22 cellular contexts compared by ENCODE assay signal in genomic region chr1:73980324-73981040, GRCh38.
DNase-seq lines count a peak whose midpoint lies in the region; ATAC-seq and TF ChIP-seq lines count a peak whose summit lies in the region.
"Had no signal": no experiment of that assay in that cellular context is flagged by ENCODE, and none has a peak within 500 bp of the region (broad histone marks: within the 10 kb centered on the region; RNA-seq: fewer than 3 reads in every experiment).

No MANE protein-coding gene starts in this region.

- H3K36me3 ChIP-seq in Caco-2 (ENCODE audit: control insufficient read depth, insufficient read depth, low read length), result no peaks in the 10 kb centered on the region
- H3K36me3 ChIP-seq: brain microvascular endothelial cell, HAP-1, heart right ventricle, thoracic aorta, WERI-Rb-1 had no signal

- CTCF ChIA-PET in Caco-2 (lab: Charles Lee), result no interaction called here

- no TSS peak for BruUV-seq in Caco-2 (replicated peaks; lab: Mats Ljungman, UMichigan)

- H3K9me3 Mint-ChIP-seq in Caco-2 (ENCODE audit: unreplicated experiment) (no peaks in the 10 kb centered on the region), nephron progenitor cell (no peaks in the 10 kb centered on the region)
- H3K9me3 Mint-ChIP-seq: activated CD4-positive, alpha-beta memory T cell treated with anti-CD3 and anti-CD28 coated beads, Interleukin-2, amount 10 ng/mL, durations not matched to agents 7 days and 5 days; activated T-cell treated with anti-CD3 and anti-CD28 coated beads, Interleukin-2, amount 50 U/mL, for 24 hours had no signal

- ATAC-seq in HG03175 (IDR thresholded peaks at IDR 0.05; ENCODE audit: unreplicated experiment) (no peak), GM18517 (IDR thresholded peaks at IDR 0.05; ENCODE audit: unreplicated experiment) (no peak)

- H3K4me1 ChIP-seq in Caco-2, result peaks cover 24% of the 10 kb centered on the region
- H3K4me1 ChIP-seq: HAP-1 had no signal

- no peaks in the 10 kb centered on the region for H3K36me3 Mint-ChIP-seq in Caco-2 (ENCODE audit: insufficient read depth, unreplicated experiment)
- H3K36me3 Mint-ChIP-seq in nephron progenitor cell (ENCODE audit: low read depth), result no peaks in the 10 kb centered on the region
- H3K36me3 Mint-ChIP-seq: activated naive CD8-positive, alpha-beta T cell; mesothelial cell of epicardium had no signal

- H3K27ac Mint-ChIP-seq in Caco-2 (ENCODE audit: unreplicated experiment), result peak overlapping the region; percentile 80
- no peak overlapping the region for H3K27ac Mint-ChIP-seq in nephron progenitor cell
- H3K27ac Mint-ChIP-seq: activated CD4-positive, alpha-beta memory T cell treated with anti-CD3 and anti-CD28 coated beads, Interleukin-2, amount 10 ng/mL, durations not matched to agents 7 days and 5 days; activated naive CD8-positive, alpha-beta T cell; activated T-cell treated with anti-CD3 and anti-CD28 coated beads, Interleukin-2, amount 50 U/mL, for 24 hours; mesothelial cell of epicardium had no signal

- no peak overlapping the region for H3K4me3 ChIP-seq in Caco-2 (ENCODE audit: low read depth, low read length)
- H3K4me3 ChIP-seq: HAP-1, heart right ventricle, skin epidermis, thoracic aorta had no signal

- H3K27me3 Mint-ChIP-seq in Caco-2 (ENCODE audit: insufficient read depth, unreplicated experiment) (no peaks in the 10 kb centered on the region), nephron progenitor cell (ENCODE audit: low read depth, poor library complexity) (no peaks in the 10 kb centered on the region)
- H3K27me3 Mint-ChIP-seq: activated CD4-positive, alpha-beta memory T cell treated with anti-CD3 and anti-CD28 coated beads, Interleukin-2, amount 10 ng/mL, durations not matched to agents 7 days and 5 days; activated naive CD8-positive, alpha-beta T cell; activated T-cell treated with anti-CD3 and anti-CD28 coated beads, Interleukin-2, amount 50 U/mL, for 24 hours had no signal

- H3K4me1 Mint-ChIP-seq in Caco-2 (ENCODE audit: low read depth, unreplicated experiment) (peaks cover 10% of the 10 kb centered on the region), nephron progenitor cell (no peaks in the 10 kb centered on the region)
- H3K4me1 Mint-ChIP-seq: activated CD4-positive, alpha-beta memory T cell treated with anti-CD3 and anti-CD28 coated beads, Interleukin-2, amount 10 ng/mL, durations not matched to agents 7 days and 5 days; mesothelial cell of epicardium had no signal

- H3K27me3 ChIP-seq in Caco-2 (replicated peaks; ENCODE audit: control insufficient read depth, insufficient read depth, low read length), result no peaks in the 10 kb centered on the region
- H3K27me3 ChIP-seq: brain microvascular endothelial cell, heart right ventricle had no signal

- no peaks in the 10 kb centered on the region for H3K9me3 ChIP-seq in Caco-2
- H3K9me3 ChIP-seq: HAP-1, heart right ventricle, thoracic aorta had no signal

- H3K4me3 Mint-ChIP-seq in Caco-2 (ENCODE audit: unreplicated experiment) (no peak overlapping the region), nephron progenitor cell (no peak overlapping the region)
- H3K4me3 Mint-ChIP-seq: activated CD4-positive, alpha-beta memory T cell treated with anti-CD3 and anti-CD28 coated beads, Interleukin-2, amount 10 ng/mL, durations not matched to agents 7 days and 5 days; activated naive CD8-positive, alpha-beta T cell; activated T-cell treated with anti-CD3 and anti-CD28 coated beads, Interleukin-2, amount 50 U/mL, for 24 hours; mesothelial cell of epicardium had no signal

- no peak for TF ChIP-seq CTCF in Caco-2 (IDR thresholded peaks at IDR 0.05; ENCODE audit: insufficient read depth in 1 of 2, low read depth in 1 of 2, low read length in 1 of 2, severe bottlenecking in 1 of 2, unreplicated experiment in 1 of 2)
- no peak for TF ChIP-seq CTCF in nephron progenitor cell (IDR thresholded peaks at IDR 0.05)

- intact Hi-C loops in Caco-2 (cut with micrococcal nuclease; ENCODE audit: unreplicated experiment), result no loop called here

- DNase-seq in Caco-2, result peak in 1 of 2 experiments; percentile 24
- peak; percentile 2 for DNase-seq in HT1080 (ENCODE audit: low read depth)
- DNase-seq in foreskin melanocyte, result peak; percentile 10
- DNase-seq in non-pigmented ciliary epithelial cell (ENCODE audit: low read depth), result peak; percentile 10
- no peak for DNase-seq in SHP77 treated with DMSO at 0.1 percent for 48 hours (lab: John Stamatoyannopoulos, UW)
- no peak for DNase-seq in nephron progenitor cell
- DNase-seq: activated CD4-positive, alpha-beta memory T cell treated with anti-CD3 and anti-CD28 coated beads, Interleukin-2, amount 10 ng/mL, durations not matched to agents 7 days and 5 days; activated T-cell treated with anti-CD3 and anti-CD28 coated beads, Interleukin-2, amount 50 U/mL, for 24 hours; brain microvascular endothelial cell; cortex of kidney; heart right ventricle; islet precursor cell; NCI-H1694; T-helper 1 cell; WERI-Rb-1 had no signal

- POLR2A ChIA-PET in Caco-2 (lab: Charles Lee), result no interaction called here

Comparison
In these comparisons a context has a peak if more than half of its experiments do, and no peak if none do; other contexts are left out.
1. DNase-seq: peak in HT1080 (single experiment), foreskin melanocyte (single experiment) and non-pigmented ciliary epithelial cell (single experiment); none in SHP77 treated with DMSO at 0.1 percent for 48 hours (single experiment) and nephron progenitor cell (single experiment).